ENCODE assay signal across 1 cellular context in genomic region chr20:23638309-23638708, GRCh38.
TF ChIP-seq lines count a peak whose summit lies in the region.

No MANE protein-coding gene starts in this region.

TF ChIP-seq in A549, 52 proteins besides CTCF, POLR2A, EP300 and RAD21 (continued from another document):
- TF ChIP-seq PBX3 (IDR thresholded peaks at IDR 0.05), result no peak
- TF ChIP-seq SMC3 (IDR thresholded peaks at IDR 0.05), result no peak
- no peak for TF ChIP-seq CBX2 (IDR thresholded peaks at IDR 0.05; ENCODE audit: borderline replicate concordance, low read depth)
- TF ChIP-seq CEBPB (IDR thresholded peaks at IDR 0.05), result no peak
- TF ChIP-seq HOXA7 (CRISPR knock-in tag; IDR thresholded peaks at IDR 0.05), result no peak
